In genomic region chr16:9090960-9091866, GRCh38 we compare ENCODE assay signal across 8 cellular contexts. TPM values are rescaled to one million over a fixed set of nuclear protein-coding genes. Genes with fewer than 3 reads are reported as not detected.
DNase-seq lines count a peak whose midpoint lies in the region; ATAC-seq, FAIRE-seq and TF ChIP-seq lines count a peak whose summit lies in the region.

Gene HAPSTR1, plus strand, starts transcription at chr16:9091644. Its CDS starts 401 bp downstream, at chr16:9092045.

- H3K27me3 ChIP-seq in SU-DHL-6 (ENCODE audit: low read length) (no peaks in the 10 kb centered on the region), pancreas (no peaks in the 10 kb centered on the region), tibial artery (no peaks in the 10 kb centered on the region)

- H3K9ac ChIP-seq in SU-DHL-6 (ENCODE audit: low read length), result peak within 1 kb of the TSS; percentile 95

- peak within 1 kb of the TSS; percentile 82 for H2AFZ ChIP-seq in SU-DHL-6 (ENCODE audit: low read depth, low read length, severe bottlenecking)

- 1% methylated on average over 61 to 79 of the region's 79 CpGs for WGBS in pancreas, 2 donors

- no peak for FAIRE-seq in pancreas (lab: Jason Lieb, UNC)

- H3K4me1 ChIP-seq in pancreas (peaks cover 13 to 28% (median 24%) of the 10 kb centered on the region in 3 donors), tibial artery (peaks cover 0 to 40% (median 28%) of the 10 kb centered on the region in 4 donors)

- H3K4me2 ChIP-seq in SU-DHL-6 (ENCODE audit: low read depth, low read length, poor library complexity, severe bottlenecking), result peak within 1 kb of the TSS; percentile 88

- no peaks in the 10 kb centered on the region for H3K9me2 ChIP-seq in SU-DHL-6 (replicated peaks; ENCODE audit: insufficient read depth, low read length)

- H3K4me3 ChIP-seq in SU-DHL-6 (ENCODE audit: insufficient read depth, low read length, poor library complexity, severe bottlenecking), result peak within 1 kb of the TSS; percentile 77
- peak within 1 kb of the TSS; percentile 60 to 97 (median 86) for H3K4me3 ChIP-seq in pancreas
- peak within 1 kb of the TSS; percentile 65 to 84 for H3K4me3 ChIP-seq in tibial artery

- intact Hi-C loops in Right ventricle myocardium inferior (cut with DNase I), result loop anchor here (5.0 kb wide), 2 partner anchors 44 to 129 kb away; partner anchors contain the start of gene USP7
- intact Hi-C loops in pancreas (cut with DNase I), result no loop called here
- intact Hi-C loops in tibial artery (cut with DNase I; ENCODE audit: low total_unique reads), result loop anchor here (5.0 to 10.0 kb wide), 2 partner anchors 129 to 226 kb away; partner anchors contain the start of genes CARHSP1 and USP7

- TF ChIP-seq POLR2A in GM10847 (IDR thresholded peaks at IDR 0.05; ENCODE audit: extremely low read depth, insufficient read length), result peak; percentile 99

- TF ChIP-seq CTCF in SU-DHL-6 (IDR thresholded peaks at IDR 0.05; ENCODE audit: insufficient read depth, low read length, poor library complexity, severe bottlenecking) (no peak), pancreas (IDR thresholded peaks at IDR 0.05) (no peak), tibial artery (IDR thresholded peaks at IDR 0.05) (no peak)

- no peaks in the 10 kb centered on the region; the same call in none of the 2 replicates for H3F3A ChIP-seq in SU-DHL-6 (ENCODE audit: insufficient read depth)

- H3K27ac ChIP-seq in SU-DHL-6 (ENCODE audit: low read depth, low read length) (peak within 1 kb of the TSS; percentile 66), pancreas (peak within 1 kb of the TSS; percentile 95 to 98 (median 96)), tibial artery (peak within 1 kb of the TSS; percentile 98 to 99)

- H3K9me3 ChIP-seq in SU-DHL-6 (ENCODE audit: insufficient read depth, low read length), result no peaks in the 10 kb centered on the region
- no peaks in the 10 kb centered on the region for H3K9me3 ChIP-seq in pancreas
- H3K9me3 ChIP-seq in tibial artery, result no peaks in the 10 kb centered on the region

- H3K79me2 ChIP-seq in SU-DHL-6 (ENCODE audit: insufficient read depth, low read length), result peaks cover 45% of the 10 kb centered on the region

- peaks cover 28% of the 10 kb centered on the region for H4K20me1 ChIP-seq in SU-DHL-6 (ENCODE audit: low read depth, low read length)

- DNase-seq in NCI-H128 (lab: John Stamatoyannopoulos, UW; ENCODE audit: unreplicated experiment) (peak; percentile 95), Right ventricle myocardium inferior (ENCODE audit: missing footprints) (peak; percentile 100), pancreas (peak; percentile 100), tibial artery (peak; percentile 100)
- DNase-seq in activated naive CD8-positive, alpha-beta T cell treated with anti-CD3 and anti-CD28 coated beads, Interleukin-2, amount 50 U/mL, for 16 hours (ENCODE audit: low read depth, low spot score), result peak; percentile 99

- H3K36me3 ChIP-seq in SU-DHL-6 (ENCODE audit: low read length) (peaks cover 18% of the 10 kb centered on the region; the same call in 1 of the 2 replicates), pancreas (no peaks in the 10 kb centered on the region), tibial artery (peaks cover 0 to 5% (median 0%) of the 10 kb centered on the region in 3 donors)

- ATAC-seq in HG02678 (IDR thresholded peaks at IDR 0.05; ENCODE audit: unreplicated experiment) (peak; percentile 90), Right ventricle myocardium inferior (peak; percentile 96), pancreas (peak; percentile 87 to 93 (median 88))

RNA-seq across cellular contexts. Expression of gene HAPSTR1, which starts in this region (rescaled TPM):
- total RNA-seq in Right ventricle myocardium inferior, result 52.5 TPM
- total RNA-seq in pancreas, result 10 to 100 TPM; 17.1 to 35.5 (median 23.6) TPM
- polyA plus RNA-seq in pancreas, result 10 to 100 TPM in 1 of 2 donors, 1 to 10 TPM in 1; 6.0 to 10.9 TPM

Comparison
In these comparisons a context has a peak if more than half of its experiments do, and no peak if none do; other contexts are left out.
1. Peak in every context shown above with its lines: DNase-seq, ATAC-seq, H3K4me3 ChIP-seq and H3K27ac ChIP-seq.
2. intact Hi-C loops: an anchor here in Right ventricle myocardium inferior (5.0 kb wide) and tibial artery (5.0 to 10.0 kb wide); none called in pancreas.